In the genomic region with DNA sequence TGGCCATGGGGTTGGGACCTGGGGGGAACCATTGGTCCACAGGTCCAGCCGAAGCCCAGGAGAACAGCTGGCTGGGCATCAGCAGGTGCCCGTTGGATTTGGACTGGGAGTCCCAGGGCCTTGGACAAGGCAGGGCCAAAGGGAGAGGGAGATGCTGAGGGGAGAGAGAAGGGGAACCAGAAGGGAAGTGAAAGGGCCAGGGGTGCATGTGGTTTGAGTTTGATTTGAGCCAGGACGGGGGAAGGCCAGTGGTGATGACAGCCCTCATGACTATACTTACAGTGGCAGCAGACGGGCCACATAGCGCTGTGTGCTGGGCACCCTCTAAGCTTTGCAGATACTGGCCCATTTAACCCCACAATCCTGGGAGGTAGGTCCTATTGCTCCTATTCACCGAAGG, we compare ENCODE assay signal across 12 cellular contexts. TPM values are rescaled to one million over a fixed set of nuclear protein-coding genes. Genes with fewer than 3 reads are reported as not detected.
DNase-seq lines count a peak whose midpoint lies in the region; ATAC-seq and TF ChIP-seq lines count a peak whose summit lies in the region.
"Had no signal": no experiment of that assay in that cellular context is flagged by ENCODE, and none has a peak within 500 bp of the region (broad histone marks: within the 10 kb centered on the region; RNA-seq: fewer than 3 reads in every experiment).

No MANE protein-coding gene starts in this region.

- DNase-seq in activated naive CD8-positive, alpha-beta T cell treated with anti-CD3 and anti-CD28 coated beads for 36 hours = no peak
- DNase-seq in T-cell (no peak), tibial nerve (ENCODE audit: low spot score in 2 of 2) (no peak), NCI-H2081 (lab: John Stamatoyannopoulos, UW) (no peak), gastrocnemius medialis (no peak)
- DNase-seq: GM23248; heart left ventricle; stimulated activated naive CD4-positive, alpha-beta T cell had no signal

- TF ChIP-seq POLR2A in tibial nerve (IDR thresholded peaks at IDR 0.05) (no peak), gastrocnemius medialis (IDR thresholded peaks at IDR 0.05) (no peak)

- peaks cover 14% of the 10 kb centered on the region for H3K4me1 Mint-ChIP-seq in activated naive CD8-positive, alpha-beta T cell (ENCODE audit: low read depth)
- peaks cover 23% of the 10 kb centered on the region for H3K4me1 Mint-ChIP-seq in activated naive CD8-positive, alpha-beta T cell treated with anti-CD3 and anti-CD28 coated beads for 36 hours
- peaks cover 11 to 21% (median 16%) of the 10 kb centered on the region in 3 donors for H3K4me1 Mint-ChIP-seq in T-cell
- peaks cover 56% of the 10 kb centered on the region for H3K4me1 Mint-ChIP-seq in stimulated activated memory B cell treated with anti-CD40 and anti-IgM and Interleukin-4, amounts not matched to agents 10 μg/mL and 1 μg/mL and 100 μg/mL, for 72 hours

- peak; percentile 61 for ATAC-seq in HG02981 (IDR thresholded peaks at IDR 0.05; ENCODE audit: unreplicated experiment)
- no peak for ATAC-seq in T-cell (replicated peaks in 1 of 4)
- ATAC-seq in stimulated activated memory B cell treated with anti-CD40 and anti-IgM and Interleukin-4, amounts not matched to agents 10 μg/mL and 1 μg/mL and 100 μg/mL, for 72 hours = peak; percentile 84
- no peak for ATAC-seq in gastrocnemius medialis
- ATAC-seq: heart left ventricle had no signal

- H3K27ac ChIP-seq in tibial nerve (no peak overlapping the region), gastrocnemius medialis (no peak overlapping the region)
- H3K27ac ChIP-seq: GM23248, heart left ventricle, SK-N-MC had no signal

- 73 to 89% methylated on average over 6 of the region's 6 CpGs for WGBS in tibial nerve, 2 donors

- H3K36me3 ChIP-seq in tibial nerve = peaks cover 0 to 41% (median 0%) of the 10 kb centered on the region in 3 donors
- no peaks in the 10 kb centered on the region for H3K36me3 ChIP-seq in gastrocnemius medialis

- H3K4me1 ChIP-seq in tibial nerve (peaks cover 0 to 37% (median 20%) of the 10 kb centered on the region in 4 donors), gastrocnemius medialis (peaks cover 12 to 19% of the 10 kb centered on the region in 2 donors)

- no peaks in the 10 kb centered on the region for H3K36me3 Mint-ChIP-seq in activated naive CD8-positive, alpha-beta T cell
- peaks cover 6% of the 10 kb centered on the region for H3K36me3 Mint-ChIP-seq in activated naive CD8-positive, alpha-beta T cell treated with anti-CD3 and anti-CD28 coated beads for 36 hours
- no peaks in the 10 kb centered on the region for H3K36me3 Mint-ChIP-seq in T-cell
- H3K36me3 Mint-ChIP-seq in stimulated activated memory B cell treated with anti-CD40 and anti-IgM and Interleukin-4, amounts not matched to agents 10 μg/mL and 1 μg/mL and 100 μg/mL, for 72 hours = peaks cover 16% of the 10 kb centered on the region

- H3K4me3 ChIP-seq in tibial nerve (no peak overlapping the region), gastrocnemius medialis (no peak overlapping the region)
- H3K4me3 ChIP-seq: GM23248, heart left ventricle, SK-N-MC had no signal

- no peak overlapping the region for H3K27ac Mint-ChIP-seq in activated naive CD8-positive, alpha-beta T cell
- H3K27ac Mint-ChIP-seq in activated naive CD8-positive, alpha-beta T cell treated with anti-CD3 and anti-CD28 coated beads for 36 hours = no peak overlapping the region
- H3K27ac Mint-ChIP-seq in T-cell = no peak overlapping the region
- peak overlapping the region; percentile 53 for H3K27ac Mint-ChIP-seq in stimulated activated memory B cell treated with anti-CD40 and anti-IgM and Interleukin-4, amounts not matched to agents 10 μg/mL and 1 μg/mL and 100 μg/mL, for 72 hours

- H3K9me3 ChIP-seq in tibial nerve (no peaks in the 10 kb centered on the region), gastrocnemius medialis (no peaks in the 10 kb centered on the region)
- H3K9me3 ChIP-seq: heart left ventricle had no signal

- intact Hi-C loops in gastrocnemius medialis (cut with DNase I; ENCODE audit: low total_unique reads) = loop anchor here (10.0 kb wide), 1 partner anchor 76 kb away; a partner anchor contains a TSS

- TF ChIP-seq CTCF in tibial nerve (IDR thresholded peaks at IDR 0.05) (no peak), gastrocnemius medialis (IDR thresholded peaks at IDR 0.05 in 4 of 5, conservative IDR thresholded peaks at IDR 0.05 in 1 of 5) (no peak)

- H3K27me3 ChIP-seq in tibial nerve (peaks cover 0 to 28% of the 10 kb centered on the region in 2 donors), gastrocnemius medialis (peaks cover 35 to 63% (median 50%) of the 10 kb centered on the region in 3 donors)

- no peak for TF ChIP-seq EP300 in tibial nerve (IDR thresholded peaks at IDR 0.05)

- H3K9me3 Mint-ChIP-seq in activated naive CD8-positive, alpha-beta T cell (ENCODE audit: low read depth) = no peaks in the 10 kb centered on the region
- H3K9me3 Mint-ChIP-seq in activated naive CD8-positive, alpha-beta T cell treated with anti-CD3 and anti-CD28 coated beads for 36 hours = no peaks in the 10 kb centered on the region
- no peaks in the 10 kb centered on the region for H3K9me3 Mint-ChIP-seq in T-cell
- peaks cover 4% of the 10 kb centered on the region for H3K9me3 Mint-ChIP-seq in stimulated activated memory B cell treated with anti-CD40 and anti-IgM and Interleukin-4, amounts not matched to agents 10 μg/mL and 1 μg/mL and 100 μg/mL, for 72 hours

- in situ Hi-C loops in gastrocnemius medialis (cut with MboI; ENCODE audit: low sequenced_read_pairs in 4 of 4) = no loop called here

- POLR2A ChIA-PET in T-cell (lab: Charles Lee) = no interaction called here

- H3K27me3 Mint-ChIP-seq in activated naive CD8-positive, alpha-beta T cell = peaks cover 5% of the 10 kb centered on the region
- H3K27me3 Mint-ChIP-seq in activated naive CD8-positive, alpha-beta T cell treated with anti-CD3 and anti-CD28 coated beads for 36 hours = peaks cover 13% of the 10 kb centered on the region
- peaks cover 10 to 22% of the 10 kb centered on the region in 2 donors for H3K27me3 Mint-ChIP-seq in T-cell
- peaks cover 14% of the 10 kb centered on the region for H3K27me3 Mint-ChIP-seq in stimulated activated memory B cell treated with anti-CD40 and anti-IgM and Interleukin-4, amounts not matched to agents 10 μg/mL and 1 μg/mL and 100 μg/mL, for 72 hours

- CTCF ChIA-PET in T-cell (lab: Charles Lee) = no interaction called here

- H3K4me3 Mint-ChIP-seq in activated naive CD8-positive, alpha-beta T cell = peak overlapping the region; percentile 25
- no peak overlapping the region for H3K4me3 Mint-ChIP-seq in activated naive CD8-positive, alpha-beta T cell treated with anti-CD3 and anti-CD28 coated beads for 36 hours
- H3K4me3 Mint-ChIP-seq in T-cell = peak overlapping the region in 2 of 3 donors; percentile 47 to 77
- peak overlapping the region; percentile 60 for H3K4me3 Mint-ChIP-seq in stimulated activated memory B cell treated with anti-CD40 and anti-IgM and Interleukin-4, amounts not matched to agents 10 μg/mL and 1 μg/mL and 100 μg/mL, for 72 hours

RNA-seq across cellular contexts. Expression of a gene that starts 18.8 kb away (rescaled TPM):
- total RNA-seq in activated naive CD8-positive, alpha-beta T cell treated with anti-CD3 and anti-CD28 coated beads for 36 hours = 10 to 100 TPM; 30.4 to 30.5 TPM
- total RNA-seq in T-cell = 10 to 100 TPM in 2 of 5 donors, 1 to 10 TPM in 3; 6.0 to 16.3 (median 9.9) TPM
- total RNA-seq in tibial nerve = 10 to 100 TPM; 10.9 to 35.7 (median 20.6) TPM
- total RNA-seq in gastrocnemius medialis = 1 to 10 TPM; 2.0 to 3.8 (median 3.1) TPM

RNA-seq across cellular contexts. Expression of a gene that starts 25.4 kb away (rescaled TPM):
- 10 to 100 TPM; 71.7 to 78.4 TPM for total RNA-seq in activated naive CD8-positive, alpha-beta T cell treated with anti-CD3 and anti-CD28 coated beads for 36 hours
- total RNA-seq in T-cell (10 to 100 TPM; 29.1 to 69.8 (median 48.5) TPM), tibial nerve (10 to 100 TPM; 29.1 to 65.4 (median 48.7) TPM), gastrocnemius medialis (10 to 100 TPM in 2 of 4 donors, 1 to 10 TPM in 2; 4.3 to 37.6 (median 10.2) TPM)

RNA-seq across cellular contexts. Expression of a gene that starts 35.4 kb away (rescaled TPM):
- not detected for total RNA-seq in activated naive CD8-positive, alpha-beta T cell treated with anti-CD3 and anti-CD28 coated beads for 36 hours
- total RNA-seq in T-cell = not detected
- total RNA-seq in tibial nerve = not detected
- not detected for total RNA-seq in gastrocnemius medialis
- total RNA-seq: GM23248, heart left ventricle had no signal

RNA-seq across cellular contexts. Expression of a gene that starts 38.8 kb away (rescaled TPM):
- 1 to 10 TPM in 1 of 2 experiments, under 1 TPM in 1; 0.93 to 1.1 TPM for total RNA-seq in activated naive CD8-positive, alpha-beta T cell treated with anti-CD3 and anti-CD28 coated beads for 36 hours
- total RNA-seq in T-cell (10 to 100 TPM in 1 of 5 donors, 1 to 10 TPM in 4; 1.5 to 11.9 (median 2.6) TPM), tibial nerve (10 to 100 TPM; 26.9 to 70.8 (median 58.7) TPM), gastrocnemius medialis (10 to 100 TPM in 2 of 4 donors, 1 to 10 TPM in 2; 6.4 to 17.4 (median 9.5) TPM)

RNA-seq across cellular contexts. Expression of a gene that starts 56.8 kb away (rescaled TPM):
- not detected for total RNA-seq in activated naive CD8-positive, alpha-beta T cell treated with anti-CD3 and anti-CD28 coated beads for 36 hours
- total RNA-seq in T-cell (not detected), tibial nerve (under 1 TPM in 2 of 4 donors, not detected in 2; 0.22 to 0.78 TPM), gastrocnemius medialis (100 to 1,000 TPM in 2 of 4 donors, 10 to 100 TPM in 2; 38.9 to 218 (median 98.8) TPM)
- total RNA-seq: GM23248 had no signal

Comparison
In these comparisons a context has a peak if more than half of its experiments do, and no peak if none do; other contexts are left out.
1. ATAC-seq: peak in HG02981 (single experiment) and stimulated activated memory B cell treated with anti-CD40 and anti-IgM and Interleukin-4, amounts not matched to agents 10 μg/mL and 1 μg/mL and 100 μg/mL, for 72 hours (single experiment); none in T-cell (0 of 4) and gastrocnemius medialis (0 of 2).